ENCODE assay signal across 8 cellular contexts in the genomic region with DNA sequence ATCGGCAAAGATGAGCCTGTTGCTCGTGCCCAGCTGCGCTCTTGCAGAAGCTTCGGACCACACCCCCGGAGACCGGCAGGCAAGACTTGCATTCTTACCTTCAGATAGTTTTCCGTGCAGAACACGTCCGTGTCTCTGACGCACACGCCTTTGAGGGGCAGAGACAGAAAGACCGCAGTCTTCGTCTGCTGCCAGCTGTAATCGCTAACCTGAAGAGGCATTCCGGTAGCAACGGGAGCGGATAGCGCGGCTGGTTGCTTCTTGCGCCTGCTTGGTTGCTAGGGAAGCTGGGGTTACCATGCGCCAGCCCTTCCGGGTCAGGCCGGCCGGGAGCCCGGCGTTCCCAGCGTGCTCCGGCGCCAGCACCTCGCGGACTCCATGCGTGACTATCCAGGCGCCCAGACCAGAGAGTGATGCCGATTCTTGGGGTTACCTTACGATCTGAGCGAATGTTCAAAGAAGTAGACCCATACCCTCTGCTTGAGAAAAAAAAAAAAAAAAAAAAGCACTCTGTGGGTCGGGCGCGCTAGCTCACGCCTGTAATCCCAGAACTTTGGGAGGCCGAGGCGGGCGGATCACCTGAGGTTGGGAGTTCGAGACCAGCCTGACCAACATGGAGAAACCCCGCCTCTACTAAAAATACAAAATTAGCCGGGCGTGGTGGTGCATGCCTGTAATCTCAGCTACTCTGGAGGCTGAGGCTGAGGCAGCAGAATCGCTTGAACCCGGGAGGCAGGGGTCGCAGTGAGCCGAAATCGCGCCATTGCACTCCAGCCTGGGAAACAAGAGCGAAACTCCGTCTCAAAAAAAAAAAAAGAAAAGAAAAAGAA. TPM values are rescaled to one million over a fixed set of nuclear protein-coding genes. Genes with fewer than 3 reads are reported as not detected.
A peak's percentile ranks its signal among the peaks of the same experiment; 100 is the strongest.
DNase-seq lines count a peak whose midpoint lies in the region; ATAC-seq, FAIRE-seq and TF ChIP-seq lines count a peak whose summit lies in the region.
"Not testable (repeated sequence)": the region's sequence is repeated elsewhere in the genome, so short reads cannot be mapped to it uniquely, and the experiment has no call there.

No MANE protein-coding gene starts in this region.

- WGBS in aorta, 2 donors = 10 to 11% methylated on average over 55 of the region's 55 CpGs

- peak; percentile 91 for FAIRE-seq in GM18507 (lab: Jason Lieb, UNC)

- not testable (repeated sequence) for H3K36me3 ChIP-seq in aorta (ENCODE audit: control insufficient read depth in 1 of 2, insufficient read depth in 2 of 2, low read length in 1 of 2)

- H3K4me3 ChIP-seq in astrocyte of the spinal cord (ENCODE audit: low read depth, low read length) (peak overlapping the region; percentile 52), aorta (ENCODE audit: low read length in 2 of 2) (peak overlapping the region; percentile 61 to 91)

- not testable (repeated sequence) for H3K27me3 ChIP-seq in aorta (ENCODE audit: control insufficient read depth in 1 of 2, insufficient read depth in 2 of 2, low read length in 1 of 2)

- not testable (repeated sequence) for H3K4me1 ChIP-seq in aorta (ENCODE audit: control insufficient read depth in 1 of 2, insufficient read depth in 2 of 2, low read length in 2 of 2)

- intact Hi-C loops in aorta (cut with DNase I) = not testable (repeated sequence)

- H3K27ac ChIP-seq in aorta (ENCODE audit: low read depth in 1 of 2, low read length in 2 of 2) = not testable (repeated sequence)

- peak; percentile 97 for ATAC-seq in HG02943 (IDR thresholded peaks at IDR 0.05; ENCODE audit: low read depth, unreplicated experiment)
- ATAC-seq in aorta (ENCODE audit: low FRiP score) = peak; percentile 97

- DNase-seq in GM18507 (ENCODE audit: extremely low spot score, insufficient read length, low read depth) (peak; percentile 50), NCI-H2029 treated with DMSO at 0.1 percent for 48 hours (lab: John Stamatoyannopoulos, UW) (peak; percentile 22), T1000 (lab: John Stamatoyannopoulos, UW) (peak; percentile 67), astrocyte of the spinal cord (ENCODE audit: low read depth, low spot score) (peak; percentile 88), hypothalamus (lab: John Stamatoyannopoulos, UW) (peak in 50 of 51 donors; percentile 12 to 85 (median 66)), retina (peak; percentile 93), aorta (peak; percentile 92 to 94)

- not testable (repeated sequence) for TF ChIP-seq CTCF in astrocyte of the spinal cord (IDR thresholded peaks at IDR 0.05; ENCODE audit: low read depth, low read length)

- in situ Hi-C loops in astrocyte of the spinal cord (cut with HindIII; ENCODE audit: low sequenced_read_pairs) = not testable (repeated sequence)

- H3K9me3 ChIP-seq in aorta (ENCODE audit: control insufficient read depth, low read length) = not testable (repeated sequence)

RNA-seq across cellular contexts. Expression of gene DNAAF4, which starts 9.7 kb away (rescaled TPM):
- 1 to 10 TPM in 1 of 2 donors, under 1 TPM in 1; 0.49 to 1.9 TPM for total RNA-seq in aorta
- 1 to 10 TPM in 1 of 2 donors, under 1 TPM in 1; 0.63 to 1.8 TPM for polyA plus RNA-seq in aorta

Comparison
In these comparisons a context has a peak if more than half of its experiments do, and no peak if none do; other contexts are left out.
1. DNase-seq: peak in every context shown above with its lines; median percentile 93 in retina; 93 in aorta; 88 in astrocyte of the spinal cord; 67 in T1000; 66 in hypothalamus; 50 in GM18507; 22 in NCI-H2029 treated with DMSO at 0.1 percent for 48 hours.